Comparison of ENCODE assay signal across 1 cellular context in genomic region chr17:42682400-42683384, GRCh38.
TF ChIP-seq lines count a peak whose summit lies in the region.

Gene CNTNAP1, plus strand, starts transcription at chr17:42682531. Its CDS starts 299 bp downstream, at chr17:42682830.

TF ChIP-seq in HEK293, 187 proteins besides CTCF, POLR2A, EP300 and RAD21 (continued from another document and continues in another):
- TF ChIP-seq BCL11A (tag by site-specific recombination; IDR thresholded peaks at IDR 0.05; ENCODE audit: low read depth): 0 out of 2 replicates have a peak, but pooled peaks have one; percentile 15
- TF ChIP-seq ZNF626 (tag by site-specific recombination; IDR thresholded peaks at IDR 0.05): no peak
- TF ChIP-seq PRDM6 (tag by site-specific recombination; IDR thresholded peaks at IDR 0.05): no peak
- no peak for TF ChIP-seq ZNF26 (tag by site-specific recombination; IDR thresholded peaks at IDR 0.05)
- TF ChIP-seq ZNF423 (tag by site-specific recombination; IDR thresholded peaks at IDR 0.05): no peak
- peak; percentile 95 for TF ChIP-seq PATZ1 (tag by site-specific recombination; IDR thresholded peaks at IDR 0.05)
- TF ChIP-seq ZNF510 (tag by site-specific recombination; IDR thresholded peaks at IDR 0.05; ENCODE audit: insufficient replicate concordance): no peak
- 0 out of 2 replicates have a peak, but pooled peaks have one; percentile 6 for TF ChIP-seq ZNF561 (tag by site-specific recombination; IDR thresholded peaks at IDR 0.05; ENCODE audit: borderline replicate concordance)
- no peak for TF ChIP-seq ZNF549 (tag by site-specific recombination; IDR thresholded peaks at IDR 0.05)
- TF ChIP-seq ZNF174 (tag by site-specific recombination; IDR thresholded peaks at IDR 0.05): no peak
- no peak; the same call in none of the 2 replicates for TF ChIP-seq ZNF24 (tag by site-specific recombination; IDR thresholded peaks at IDR 0.05)
- peak; percentile 91 for TF ChIP-seq ZNF335 (tag by site-specific recombination; conservative IDR thresholded peaks at IDR 0.05)
- TF ChIP-seq BCL11B (tag by site-specific recombination; IDR thresholded peaks at IDR 0.05; ENCODE audit: low read depth): peak; percentile 49; the same call in 1 of the 2 replicates
- TF ChIP-seq ZNF362 (tag by site-specific recombination; IDR thresholded peaks at IDR 0.05): no peak
- TF ChIP-seq ZFP69B (tag by site-specific recombination; IDR thresholded peaks at IDR 0.05): peak; percentile 88
- TF ChIP-seq ZNF324 (tag by site-specific recombination; IDR thresholded peaks at IDR 0.05): no peak; the same call in 1 of the 2 replicates
- TF ChIP-seq ZNF302 (tag by site-specific recombination; IDR thresholded peaks at IDR 0.05; ENCODE audit: low read depth): no peak
- peak; percentile 98 for TF ChIP-seq ZNF596 (tag by site-specific recombination; IDR thresholded peaks at IDR 0.05)
- no peak for TF ChIP-seq ZNF704 (tag by site-specific recombination; IDR thresholded peaks at IDR 0.05)
- TF ChIP-seq ZNF473 (tag by site-specific recombination; IDR thresholded peaks at IDR 0.05): no peak
- TF ChIP-seq ZNF623 (tag by site-specific recombination; IDR thresholded peaks at IDR 0.05): 0 out of 2 replicates have a peak, but pooled peaks have one; percentile 12
- TF ChIP-seq ZNF341 (tag by site-specific recombination; IDR thresholded peaks at IDR 0.05; ENCODE audit: low read depth): peak; percentile 85
- TF ChIP-seq ZSCAN18 (tag by site-specific recombination; IDR thresholded peaks at IDR 0.05): no peak
- TF ChIP-seq ZNF701 (tag by site-specific recombination; IDR thresholded peaks at IDR 0.05): no peak
- TF ChIP-seq TRIM28 (IDR thresholded peaks at IDR 0.05; ENCODE audit: borderline replicate concordance, low read length): no peak
- TF ChIP-seq ZNF555 (tag by site-specific recombination; conservative IDR thresholded peaks at IDR 0.05): no peak
- peak; percentile 72; the same call in 1 of the 2 replicates for TF ChIP-seq IKZF3 (tag by site-specific recombination; IDR thresholded peaks at IDR 0.05)
- no peak for TF ChIP-seq ZNF785 (tag by site-specific recombination; IDR thresholded peaks at IDR 0.05)
- no peak for TF ChIP-seq ZNF571 (tag by site-specific recombination; IDR thresholded peaks at IDR 0.05)
- 0 out of 2 replicates have a peak, but pooled peaks have one; percentile 29 for TF ChIP-seq OSR2 (tag by site-specific recombination; IDR thresholded peaks at IDR 0.05)
- no peak for TF ChIP-seq ZNF16 (tag by site-specific recombination; IDR thresholded peaks at IDR 0.05; ENCODE audit: low read depth)
- TF ChIP-seq MZF1 (tag by site-specific recombination; IDR thresholded peaks at IDR 0.05; ENCODE audit: borderline replicate concordance): no peak
- TF ChIP-seq ZBTB49 (tag by site-specific recombination; IDR thresholded peaks at IDR 0.05; ENCODE audit: low read depth): no peak
- TF ChIP-seq YY2 (tag by site-specific recombination; IDR thresholded peaks at IDR 0.05): 0 out of 2 replicates have a peak, but pooled peaks have one; percentile 7
- no peak for TF ChIP-seq ZNF280C (tag by site-specific recombination; IDR thresholded peaks at IDR 0.05)
- TF ChIP-seq ZNF266 (tag by site-specific recombination; IDR thresholded peaks at IDR 0.05; ENCODE audit: low read depth): no peak
- TF ChIP-seq ZNF660 (tag by site-specific recombination; IDR thresholded peaks at IDR 0.05): no peak
- TF ChIP-seq ZNF280D (tag by site-specific recombination; IDR thresholded peaks at IDR 0.05): peak; percentile 40; the same call in 1 of the 2 replicates
- no peak for TF ChIP-seq ZNF248 (tag by site-specific recombination; IDR thresholded peaks at IDR 0.05)
- no peak for TF ChIP-seq KLF7 (tag by site-specific recombination; IDR thresholded peaks at IDR 0.05; ENCODE audit: borderline replicate concordance)
- no peak for TF ChIP-seq SCRT2 (tag by site-specific recombination; IDR thresholded peaks at IDR 0.05)
- no peak for TF ChIP-seq ZNF624 (tag by site-specific recombination; IDR thresholded peaks at IDR 0.05)
- peak; percentile 99 for TF ChIP-seq ZNF366 (tag by site-specific recombination; conservative IDR thresholded peaks at IDR 0.05)
- no peak for TF ChIP-seq ZNF184 (tag by site-specific recombination; IDR thresholded peaks at IDR 0.05)
- TF ChIP-seq ZNF121 (tag by site-specific recombination; IDR thresholded peaks at IDR 0.05): no peak
- TF ChIP-seq ZNF548 (tag by site-specific recombination; IDR thresholded peaks at IDR 0.05): no peak
- TF ChIP-seq ZNF530 (tag by site-specific recombination; IDR thresholded peaks at IDR 0.05; ENCODE audit: low read depth): no peak
- no peak for TF ChIP-seq ZNF354C (tag by site-specific recombination; IDR thresholded peaks at IDR 0.05; ENCODE audit: borderline replicate concordance, low read depth)
- no peak for TF ChIP-seq GLI2 (tag by site-specific recombination; IDR thresholded peaks at IDR 0.05; ENCODE audit: borderline replicate concordance, low read depth)
- TF ChIP-seq ZNF23 (tag by site-specific recombination; IDR thresholded peaks at IDR 0.05; ENCODE audit: borderline replicate concordance): no peak
- TF ChIP-seq ZBTB17 (tag by site-specific recombination; IDR thresholded peaks at IDR 0.05): peak; percentile 96
- TF ChIP-seq ZSCAN30 (tag by site-specific recombination; IDR thresholded peaks at IDR 0.05): peak; percentile 8; the same call in 1 of the 2 replicates
